In the genomic region with DNA sequence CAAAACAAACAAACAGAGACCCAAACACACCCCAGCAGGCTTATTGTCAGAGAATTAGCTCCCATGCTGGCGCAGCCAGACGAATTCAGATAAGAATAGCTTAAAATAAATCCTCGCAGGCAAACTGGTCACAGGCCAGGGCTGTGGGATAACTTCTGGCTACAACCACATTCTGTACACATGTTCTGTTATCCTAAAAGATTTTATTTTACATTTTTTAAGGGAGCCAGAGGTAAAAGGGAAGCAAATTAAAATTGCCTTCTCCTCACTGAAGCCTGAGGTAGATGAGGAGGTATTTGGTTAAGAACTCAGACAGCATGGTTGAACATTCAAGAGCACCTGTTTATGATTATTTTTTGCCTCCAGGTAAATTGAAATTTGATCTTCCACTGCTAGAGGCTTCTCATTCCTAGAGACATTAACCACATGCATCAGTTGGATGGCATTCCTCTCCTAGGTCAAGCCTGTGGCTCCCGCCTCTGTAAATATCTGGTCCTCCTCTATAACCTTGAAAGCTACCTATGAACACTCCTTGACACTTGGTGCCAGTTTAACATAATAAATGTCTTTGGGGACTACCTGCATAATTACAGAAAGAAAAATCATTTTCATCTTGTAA, we compare ENCODE assay signal across 18 cellular contexts.
DNase-seq lines count a peak whose midpoint lies in the region; ATAC-seq and TF ChIP-seq lines count a peak whose summit lies in the region.
"Had no signal": no experiment of that assay in that cellular context is flagged by ENCODE, and none has a peak within 500 bp of the region (broad histone marks: within the 10 kb centered on the region; RNA-seq: fewer than 3 reads in every experiment).

No MANE protein-coding gene starts in this region.

- H3K4me3 ChIP-seq in right atrium auricular region = peak overlapping the region in 1 of 2 donors; percentile 7
- no peak overlapping the region for H3K4me3 ChIP-seq in spleen
- H3K4me3 ChIP-seq: esophagus muscularis mucosa, GM12878, K562 had no signal

- 77 to 90% (median 89%) methylated on average over 4 of the region's 4 CpGs for WGBS in spleen, 5 donors

- ATAC-seq in Right ventricle myocardium inferior (peak; percentile 80), left cardiac atrium (peak; percentile 68 to 73), HG03025 (IDR thresholded peaks at IDR 0.05; ENCODE audit: low FRiP score, unreplicated experiment) (no peak), HG03565 (IDR thresholded peaks at IDR 0.05; ENCODE audit: unreplicated experiment) (no peak)
- ATAC-seq: GM12878, K562 had no signal

- TF ChIP-seq CTCF in right atrium auricular region (IDR thresholded peaks at IDR 0.05) (no peak), spleen (IDR thresholded peaks at IDR 0.05 in 8 of 11, conservative IDR thresholded peaks at IDR 0.05 in 3 of 11) (no peak)

- no peak overlapping the region for H3K27ac ChIP-seq in right atrium auricular region
- H3K27ac ChIP-seq in spleen = no peak overlapping the region
- H3K27ac ChIP-seq: esophagus muscularis mucosa, HL-60, neutrophil had no signal

- no peak for TF ChIP-seq POLR2A in spleen (IDR thresholded peaks at IDR 0.05)

- DNase-seq in Right ventricle myocardium inferior (ENCODE audit: missing footprints) = peak; percentile 63
- DNase-seq in right atrium auricular region (ENCODE audit: low spot score) = no peak
- peak; percentile 22 for DNase-seq in SW480 (ENCODE audit: low spot score)
- peak; percentile 30 for DNase-seq in left cardiac atrium
- DNase-seq in GM19240 (ENCODE audit: insufficient read length, low spot score) = no peak
- DNase-seq in spleen = no peak
- DNase-seq: activated effector memory CD4-positive, alpha-beta T cell treated with anti-CD3 and anti-CD28 coated beads, Interleukin-2, amount 50 U/mL, for 16 hours; amniotic stem cell; NCI-H1092 treated with DMSO at 0.1 percent for 48 hours; NCI-H524; RPMI8226 had no signal

- no peaks in the 10 kb centered on the region for H3K27me3 ChIP-seq in right atrium auricular region
- peaks cover 0 to 3% (median 0%) of the 10 kb centered on the region in 7 donors for H3K27me3 ChIP-seq in spleen (replicated peaks in 1 of 7)
- H3K27me3 ChIP-seq: esophagus muscularis mucosa, neutrophil had no signal

- H3K9me3 ChIP-seq in right atrium auricular region (no peaks in the 10 kb centered on the region), spleen (no peaks in the 10 kb centered on the region)
- H3K9me3 ChIP-seq: esophagus muscularis mucosa, neutrophil had no signal

- H3K4me1 ChIP-seq in right atrium auricular region (peaks cover 0 to 13% of the 10 kb centered on the region in 2 donors), spleen (no peaks in the 10 kb centered on the region)
- H3K4me1 ChIP-seq: esophagus muscularis mucosa had no signal

- intact Hi-C loops in Right ventricle myocardium inferior (cut with DNase I) = no loop called here
- intact Hi-C loops in left cardiac atrium (cut with DNase I) = no loop called here
- intact Hi-C loops in spleen (cut with DNase I; ENCODE audit: low total_unique reads) = no loop called here

- H3K36me3 ChIP-seq in right atrium auricular region (no peaks in the 10 kb centered on the region), spleen (no peaks in the 10 kb centered on the region)
- H3K36me3 ChIP-seq: esophagus muscularis mucosa, neutrophil had no signal

Comparison
In these comparisons a context has a peak if more than half of its experiments do, and no peak if none do; other contexts are left out.
1. DNase-seq: peak in Right ventricle myocardium inferior (single experiment), SW480 (single experiment) and left cardiac atrium (single experiment); none in right atrium auricular region (single experiment), GM19240 (single experiment) and spleen (single experiment).
2. ATAC-seq: peak in Right ventricle myocardium inferior (single experiment) and left cardiac atrium (2 of 2); none in HG03025 (single experiment) and HG03565 (single experiment).